ENCODE assay signal across 8 cellular contexts in the genomic region with DNA sequence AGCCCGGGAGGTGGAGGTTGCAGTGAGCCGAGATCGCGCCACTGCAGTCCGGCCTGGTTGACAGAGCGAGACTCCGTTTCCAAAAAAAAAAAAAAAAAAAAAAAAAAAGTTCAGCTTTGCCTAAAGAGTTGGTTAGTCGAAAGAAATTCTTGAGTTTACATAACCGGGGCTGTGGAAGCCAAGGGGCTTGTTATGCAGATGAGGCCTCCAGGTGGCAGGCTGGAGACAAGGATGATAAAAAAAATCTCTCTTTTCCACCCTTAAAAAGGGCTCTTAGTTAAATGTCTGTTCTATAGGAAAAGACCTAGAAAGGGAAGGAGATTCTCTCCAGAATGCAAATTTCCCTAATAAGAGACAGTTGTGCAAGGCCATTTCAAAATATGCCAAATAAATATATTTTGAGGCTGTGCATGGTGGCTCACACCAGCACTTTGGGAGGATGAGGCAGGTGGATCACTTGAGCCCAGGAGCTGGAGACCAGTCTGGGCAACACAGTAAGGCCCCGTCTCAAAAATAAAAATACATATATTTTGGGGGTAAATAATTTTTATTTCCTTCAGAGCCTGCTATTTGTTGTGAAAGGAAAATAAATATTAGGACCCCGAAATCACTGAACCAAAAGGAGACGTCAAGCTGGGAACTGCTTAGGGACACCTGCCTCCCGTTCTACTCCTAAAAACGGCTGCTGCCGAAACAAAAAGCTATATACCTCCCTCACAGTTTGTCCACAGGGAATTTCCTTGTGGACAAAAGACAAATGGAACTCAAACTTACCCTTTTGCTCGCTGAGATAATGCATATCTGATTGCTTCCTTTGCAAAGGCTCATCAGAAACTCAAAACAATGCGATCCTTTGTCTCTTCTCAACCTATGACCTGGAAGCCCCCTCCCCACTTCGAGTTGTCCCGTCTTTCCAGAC. TPM values are rescaled to one million over a fixed set of nuclear protein-coding genes. Genes with fewer than 3 reads are reported as not detected.
DNase-seq lines count a peak whose midpoint lies in the region; ATAC-seq and TF ChIP-seq lines count a peak whose summit lies in the region.

No MANE protein-coding gene starts in this region.

- intact Hi-C loops in CD8-positive, alpha-beta T cell (cut with DNase I, micrococcal nuclease), result loop anchor here (1.0 to 5.0 kb wide), 8 partner anchors 38 to 146 kb away; partner anchors contain the start of gene PTDSS2 (in 1 of the 2)
- intact Hi-C loops in MCF 10A (cut with micrococcal nuclease), result loop anchor here (2.0 to 5.0 kb wide), 2 partner anchors 53 to 144 kb away; no protein-coding TSS in a partner anchor

- H3K4me3 Mint-ChIP-seq in CD8-positive, alpha-beta T cell, result peak overlapping the region; percentile 5
- H3K4me3 Mint-ChIP-seq in MCF 10A (ENCODE audit: unreplicated experiment), result no peak overlapping the region

- TF ChIP-seq CTCF in CD8-positive, alpha-beta T cell (IDR thresholded peaks at IDR 0.05), result peak; percentile 75
- TF ChIP-seq CTCF in RWPE1 (conservative IDR thresholded peaks at IDR 0.05; ENCODE audit: low read depth), result peak; percentile 80
- TF ChIP-seq CTCF in MCF 10A (IDR thresholded peaks at IDR 0.05; ENCODE audit: unreplicated experiment), result peak; percentile 58

- H3K36me3 Mint-ChIP-seq in CD8-positive, alpha-beta T cell, result peaks cover 9% of the 10 kb centered on the region
- no peaks in the 10 kb centered on the region for H3K36me3 Mint-ChIP-seq in MCF 10A (ENCODE audit: insufficient read depth, unreplicated experiment)

- POLR2A ChIA-PET in CD8-positive, alpha-beta T cell (lab: Charles Lee), result interaction anchor here (0.8 to 4.5 kb wide), 7 partner anchors 9 to 54 kb away, joined by 3 to 37 read pairs (median 5); partner anchors contain the start of gene PGGHG
- POLR2A ChIA-PET in RWPE1 (lab: Yijun Ruan, JAX; ENCODE audit: low non-redundant PET), result no interaction called here
- POLR2A ChIA-PET in MCF 10A (lab: Yijun Ruan, JAX), result interaction anchor here (0.6 to 1.8 kb wide), 5 partner anchors 19 to 472 kb away, joined by 3 to 5 read pairs (median 4); partner anchors contain the start of genes GATD1 and PKP3

- H3K27ac ChIP-seq in CD8-positive, alpha-beta T cell (ENCODE audit: low read depth, low read length), result no peak overlapping the region
- H3K27ac ChIP-seq in RWPE1, result no peak overlapping the region

- DNase-seq in CD8-positive, alpha-beta T cell, result peak in 4 of 7 experiments; percentile 55 to 74 (median 69)
- DNase-seq in HCEC 1CT (peak; percentile 66), RWPE1 (ENCODE audit: low spot score) (peak; percentile 74), MCF 10A (ENCODE audit: unreplicated experiment) (peak; percentile 74), inferior parietal cortex (ENCODE audit: extremely low spot score) (peak; percentile 64), NCI-H187 treated with DMSO at 0.1 percent for 48 hours (lab: John Stamatoyannopoulos, UW) (no peak)
- peak; percentile 66 for DNase-seq in stimulated activated CD4-positive, alpha-beta T cell treated with anti-CD3 and anti-CD28 coated beads, Interleukin-4, amount 100 ng/mL, for 1 hour

- H3K27me3 ChIP-seq in CD8-positive, alpha-beta T cell (ENCODE audit: insufficient read depth, low read length), result no peaks in the 10 kb centered on the region

- no peak overlapping the region for H3K4me3 ChIP-seq in CD8-positive, alpha-beta T cell (ENCODE audit: low read depth, low read length)

- peaks cover 59% of the 10 kb centered on the region for H3K4me1 ChIP-seq in CD8-positive, alpha-beta T cell (ENCODE audit: insufficient read depth, low read length)

- BruUV-seq in MCF 10A (replicated peaks; lab: Mats Ljungman, UMichigan), result no TSS peak

- peak overlapping the region; percentile 43 for H3K27ac Mint-ChIP-seq in CD8-positive, alpha-beta T cell
- H3K27ac Mint-ChIP-seq in MCF 10A (ENCODE audit: low read depth, unreplicated experiment), result no peak overlapping the region

- CTCF ChIA-PET in CD8-positive, alpha-beta T cell (lab: Charles Lee), result interaction anchor here (0.7 to 5.8 kb wide), 36 partner anchors 10 to 227 kb away, joined by 3 to 102 read pairs (median 4); partner anchors contain the start of genes NLRP6 and PGGHG
- CTCF ChIA-PET in RWPE1 (lab: Yijun Ruan, JAX), result interaction anchor here (0.6 to 1.1 kb wide), 7 partner anchors 14 to 93 kb away, joined by 3 to 9 read pairs (median 4); partner anchors contain the start of gene PSMD13
- CTCF ChIA-PET in MCF 10A (lab: Yijun Ruan, JAX), result interaction anchor here (0.6 to 5.0 kb wide), 11 partner anchors 11 to 151 kb away, joined by 3 to 68 read pairs (median 6); partner anchors contain the start of gene PTDSS2

- H3K27me3 Mint-ChIP-seq in CD8-positive, alpha-beta T cell (ENCODE audit: low read depth), result no peaks in the 10 kb centered on the region
- no peaks in the 10 kb centered on the region for H3K27me3 Mint-ChIP-seq in MCF 10A (ENCODE audit: insufficient read depth, unreplicated experiment)

- peaks cover 58% of the 10 kb centered on the region for H3K4me1 Mint-ChIP-seq in CD8-positive, alpha-beta T cell (ENCODE audit: low read depth)
- peaks cover 20% of the 10 kb centered on the region for H3K4me1 Mint-ChIP-seq in MCF 10A (ENCODE audit: insufficient read depth, unreplicated experiment)

- ATAC-seq in CD8-positive, alpha-beta T cell, result peak; percentile 30
- ATAC-seq in GM21526 (IDR thresholded peaks at IDR 0.05; ENCODE audit: low FRiP score, unreplicated experiment), result no peak

- no peaks in the 10 kb centered on the region for H3K36me3 ChIP-seq in CD8-positive, alpha-beta T cell (ENCODE audit: insufficient read depth, low read length)

- H3K9me3 Mint-ChIP-seq in CD8-positive, alpha-beta T cell, result no peaks in the 10 kb centered on the region
- H3K9me3 Mint-ChIP-seq in MCF 10A (ENCODE audit: unreplicated experiment), result no peaks in the 10 kb centered on the region

- H3K9me3 ChIP-seq in CD8-positive, alpha-beta T cell (ENCODE audit: low read length), result no peaks in the 10 kb centered on the region

RNA-seq across cellular contexts. Expression of gene IFITM2, which starts 2.4 kb away (rescaled TPM):
- total RNA-seq in CD8-positive, alpha-beta T cell, result 100 to 1,000 TPM; 283 to 295 TPM
- 288 and 314 TPM in 2 replicates for total RNA-seq in MCF 10A (2022)

RNA-seq across cellular contexts. Expression of gene IFITM5, which starts 5.8 kb away (rescaled TPM):
- not detected for total RNA-seq in CD8-positive, alpha-beta T cell
- not detected in 2 replicates for total RNA-seq in MCF 10A (2022)

RNA-seq across cellular contexts. Expression of gene IFITM1, which starts 8.7 kb away (rescaled TPM):
- 100 to 1,000 TPM; 223 to 251 TPM for total RNA-seq in CD8-positive, alpha-beta T cell
- total RNA-seq in MCF 10A (2022), result 1.8 and 4.8 TPM in 2 replicates

RNA-seq across cellular contexts. Expression of gene IFITM3, which starts 15.5 kb away (rescaled TPM):
- 1 to 10 TPM; 6.3 to 7.1 TPM for total RNA-seq in CD8-positive, alpha-beta T cell
- total RNA-seq in MCF 10A (2022), result 415 and 497 TPM in 2 replicates

RNA-seq across cellular contexts. Expression of gene PGGHG, which starts 16.2 kb away (rescaled TPM):
- total RNA-seq in CD8-positive, alpha-beta T cell, result 100 to 1,000 TPM; 902 to 919 TPM
- total RNA-seq in MCF 10A (2022), result 6.3 and 8.5 TPM in 2 replicates

Comparison
In these comparisons a context has a peak if more than half of its experiments do, and no peak if none do; other contexts are left out.
1. RNA of gene IFITM1, which starts 8.7 kb away (total RNA-seq): 223 to 251 TPM in CD8-positive, alpha-beta T cell; 1.8 to 4.8 TPM in MCF 10A; every median in the first group is over 10 times any median in the second.
2. Peak in every context shown above with its lines, with median percentiles within 50 percentile points of each other: CTCF ChIP-seq.